In genomic region chr12:131733874-131734273, GRCh38 we compare ENCODE assay signal across 19 cellular contexts.
"Had no signal": no experiment of that assay in that cellular context is flagged by ENCODE, and none has a peak within 500 bp of the region (broad histone marks: within the 10 kb centered on the region; RNA-seq: fewer than 3 reads in every experiment).

No MANE protein-coding gene starts in this region.

- H3K4me3 ChIP-seq: esophagus muscularis mucosa, hepatocyte, left ventricle myocardium inferior, sigmoid colon, tibial artery had no signal

- H3K27ac ChIP-seq: esophagus muscularis mucosa, hepatocyte, left ventricle myocardium inferior, sigmoid colon, tibial artery had no signal

- H3K4me3 Mint-ChIP-seq: activated naive CD8-positive, alpha-beta T cell treated with anti-CD3 and anti-CD28 coated beads for 36 hours; central memory CD8-positive, alpha-beta T cell; immature natural killer cell; natural killer cell treated with Interleukin-12 subunit alpha and Interleukin-12 subunit beta and Interleukin-15 and Interleukin-18, amount 100 ng/mL, for 72 hours; stimulated activated naive CD8-positive, alpha-beta T cell treated with anti-CD3 and anti-CD28 coated beads, Interleukin-15, Interleukin-2, amounts not matched to agents 100 ng/mL and 50 ng/mL, for 24 hours had no signal

- H3K27me3 ChIP-seq: esophagus muscularis mucosa, hepatocyte, sigmoid colon, tibial artery had no signal

- H2AFZ ChIP-seq: hepatocyte had no signal

- H3K4me1 Mint-ChIP-seq: immature natural killer cell had no signal

- H3K27me3 Mint-ChIP-seq: activated naive CD8-positive, alpha-beta T cell treated with anti-CD3 and anti-CD28 coated beads for 36 hours; central memory CD8-positive, alpha-beta T cell; natural killer cell treated with Interleukin-12 subunit alpha and Interleukin-12 subunit beta and Interleukin-15 and Interleukin-18, amount 100 ng/mL, for 72 hours; stimulated activated naive CD8-positive, alpha-beta T cell treated with anti-CD3 and anti-CD28 coated beads, Interleukin-15, Interleukin-2, amounts not matched to agents 100 ng/mL and 50 ng/mL, for 24 hours had no signal

- H3K9me3 Mint-ChIP-seq: activated naive CD8-positive, alpha-beta T cell treated with anti-CD3 and anti-CD28 coated beads for 36 hours; central memory CD8-positive, alpha-beta T cell; immature natural killer cell; natural killer cell treated with Interleukin-12 subunit alpha and Interleukin-12 subunit beta and Interleukin-15 and Interleukin-18, amount 100 ng/mL, for 72 hours; stimulated activated naive CD8-positive, alpha-beta T cell treated with anti-CD3 and anti-CD28 coated beads, Interleukin-15, Interleukin-2, amounts not matched to agents 100 ng/mL and 50 ng/mL, for 24 hours had no signal

- H3K4me1 ChIP-seq: esophagus muscularis mucosa, sigmoid colon, tibial artery had no signal

- H3K9me3 ChIP-seq: esophagus muscularis mucosa, left ventricle myocardium inferior, sigmoid colon, tibial artery had no signal

- H3K4me2 ChIP-seq: hepatocyte had no signal

- DNase-seq: activated CD4-positive, alpha-beta T cell treated with anti-CD3 and anti-CD28 coated beads, Interleukin-2, amount 50 U/mL, for 4 hours; activated naive CD8-positive, alpha-beta T cell treated with anti-CD3 and anti-CD28 coated beads for 36 hours; effector memory CD4-positive, alpha-beta T cell; glutamatergic neuron; immature natural killer cell; kidney glomerular epithelial cell; left ventricle myocardium inferior; mammary epithelial cell; midbrain; sigmoid colon; stimulated activated CD4-positive, alpha-beta T cell treated with anti-CD3 and anti-CD28 coated beads, Interleukin-2, amount 100 ng/mL, for 48 hours; stimulated activated CD8-positive, alpha-beta memory T cell treated with anti-CD3 and anti-CD28 coated beads, Interleukin-4, amount 100 ng/mL, for 48 hours; T-helper 9 cell; tibial artery had no signal

- H3K27ac Mint-ChIP-seq: immature natural killer cell; stimulated activated naive CD8-positive, alpha-beta T cell treated with anti-CD3 and anti-CD28 coated beads, Interleukin-15, Interleukin-2, amounts not matched to agents 100 ng/mL and 50 ng/mL, for 24 hours had no signal

- H3K79me2 ChIP-seq: hepatocyte had no signal
